ENCODE assay signal across 1 cellular context in genomic region chr9:122912671-122912963, GRCh38.
TF ChIP-seq lines count a peak whose summit lies in the region.

No MANE protein-coding gene starts in this region.

TF ChIP-seq in GM23338, 12 proteins besides CTCF, POLR2A, EP300 and RAD21 (continued from another document):
- TF ChIP-seq ZNF462 (CRISPR knock-in tag; IDR thresholded peaks at IDR 0.05) (no peak), EZH2 (IDR thresholded peaks at IDR 0.05; ENCODE audit: low read depth, unreplicated experiment) (no peak), STAT1 (IDR thresholded peaks at IDR 0.05; ENCODE audit: unreplicated experiment) (no peak), POLR2AphosphoS5 (IDR thresholded peaks at IDR 0.05; ENCODE audit: low read depth) (no peak), CREB1 (CRISPR knock-in tag; IDR thresholded peaks at IDR 0.05; ENCODE audit: low read depth) (no peak), NANOG (IDR thresholded peaks at IDR 0.05; ENCODE audit: borderline replicate concordance) (no peak), EZH2phosphoT487 (IDR thresholded peaks at IDR 0.05; ENCODE audit: unreplicated experiment) (no peak), REST (IDR thresholded peaks at IDR 0.05; ENCODE audit: unreplicated experiment) (no peak), ZNF114 (CRISPR knock-in tag; IDR thresholded peaks at IDR 0.05) (no peak)
